1 cellular context compared by ENCODE assay signal in genomic region chr13:111062305-111062704, GRCh38.
TF ChIP-seq lines count a peak whose summit lies in the region.

No MANE protein-coding gene starts in this region.

TF ChIP-seq in H1, 55 proteins besides CTCF, POLR2A, EP300 and RAD21:
- TF ChIP-seq HDAC6 (IDR thresholded peaks at IDR 0.05; ENCODE audit: low read depth, low read length), result no peak
- TF ChIP-seq BRCA1 (IDR thresholded peaks at IDR 0.05; ENCODE audit: low read depth, low read length), result no peak
- no peak for TF ChIP-seq CTBP2 (IDR thresholded peaks at IDR 0.05; ENCODE audit: borderline replicate concordance, insufficient read depth, insufficient read length, low read length)
- no peak for TF ChIP-seq E2F6 (IDR thresholded peaks at IDR 0.05)
- TF ChIP-seq CHD2 (IDR thresholded peaks at IDR 0.05; ENCODE audit: low read length), result no peak
- no peak for TF ChIP-seq RXRA (IDR thresholded peaks at IDR 0.05; ENCODE audit: insufficient read depth, low read depth, low read length)
- TF ChIP-seq TAF1 (IDR thresholded peaks at IDR 0.05; ENCODE audit: low read depth, low read length), result no peak
- no peak for TF ChIP-seq RFX5 (IDR thresholded peaks at IDR 0.05; ENCODE audit: borderline replicate concordance, low read depth, low read length)
- TF ChIP-seq SRF (IDR thresholded peaks at IDR 0.05; ENCODE audit: low read depth, low read length), result no peak
- TF ChIP-seq POLR2AphosphoS5 (IDR thresholded peaks at IDR 0.05; ENCODE audit: low read depth, low read length), result no peak
- TF ChIP-seq CHD7 (IDR thresholded peaks at IDR 0.05; ENCODE audit: insufficient replicate concordance, low read length), result no peak
- TF ChIP-seq YY1 (IDR thresholded peaks at IDR 0.05; ENCODE audit: low read depth, low read length), result no peak
- TF ChIP-seq PHF8 (conservative IDR thresholded peaks at IDR 0.05; ENCODE audit: low read depth, low read length), result no peak
